In the genomic region with DNA sequence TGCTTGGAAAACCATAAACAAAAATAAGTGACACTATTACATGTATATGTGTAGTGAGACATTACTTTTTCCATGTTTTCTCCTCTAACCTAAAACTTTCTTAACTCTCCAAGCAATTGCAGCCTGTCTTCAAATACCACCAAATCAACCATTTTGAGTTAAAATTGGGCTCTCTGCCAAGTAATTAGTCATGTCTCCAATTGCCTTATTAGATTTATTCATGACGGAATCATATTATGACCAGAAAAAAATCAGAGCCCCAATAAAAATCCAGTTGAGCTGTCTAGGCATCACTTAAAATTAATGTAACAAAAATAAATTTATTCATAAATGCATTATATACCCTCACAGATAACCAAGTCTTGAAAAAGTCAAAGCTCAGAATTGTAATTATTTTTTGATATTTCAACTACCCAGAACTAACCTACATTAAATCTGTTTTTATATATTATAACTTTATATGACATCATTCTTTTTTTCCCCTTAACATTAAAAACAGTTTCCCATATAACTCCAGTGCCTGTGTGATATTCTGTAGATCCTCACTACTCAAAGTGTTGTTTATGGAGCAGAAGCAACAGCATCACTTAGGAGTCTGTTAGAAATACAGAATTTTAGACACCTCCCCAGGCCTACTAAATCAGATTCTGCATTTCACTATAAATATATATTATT, we compare ENCODE assay signal across 19 cellular contexts.
DNase-seq lines count a peak whose midpoint lies in the region; ATAC-seq, FAIRE-seq and TF ChIP-seq lines count a peak whose summit lies in the region.
"Had no signal": no experiment of that assay in that cellular context is flagged by ENCODE, and none has a peak within 500 bp of the region (broad histone marks: within the 10 kb centered on the region; RNA-seq: fewer than 3 reads in every experiment).

No MANE protein-coding gene starts in this region.

- WGBS in SK-N-SH (ENCODE audit: low lambda C conversion rate) = 49% methylated on average over 1 of the region's 1 CpG

- H3K4me1 ChIP-seq in SK-N-SH (ENCODE audit: control insufficient read depth in 1 of 2, insufficient read depth in 2 of 2, low read depth in 1 of 2, low read length in 1 of 2) = no peaks in the 10 kb centered on the region; a peak in 1 of 4 replicates
- no peaks in the 10 kb centered on the region for H3K4me1 ChIP-seq in CD4-positive, alpha-beta memory T cell (ENCODE audit: insufficient read depth, low read length)
- H3K4me1 ChIP-seq: Caco-2 had no signal

- no peak overlapping the region; a peak in 1 of 4 replicates for H3K27ac ChIP-seq in SK-N-SH (ENCODE audit: low read depth in 2 of 2, low read length in 1 of 2)
- no peak overlapping the region for H3K27ac ChIP-seq in CD4-positive, alpha-beta memory T cell (ENCODE audit: low read depth, low read length)

- CTCF ChIA-PET in SK-N-SH (lab: Yijun Ruan, JAX) = interaction anchor here (1.1 kb wide), 1 partner anchor 121 kb away, joined by 3 read pairs; no protein-coding TSS in a partner anchor
- CTCF ChIA-PET in CD4-positive, alpha-beta memory T cell (lab: Charles Lee; ENCODE audit: partially characterized antibody) = no interaction called here

- no peaks in the 10 kb centered on the region for H4K20me1 ChIP-seq in SK-N-SH (ENCODE audit: insufficient read depth)

- H3K9ac ChIP-seq in SK-N-SH = no peak overlapping the region

- intact Hi-C loops in CD4-positive, alpha-beta memory T cell (cut with micrococcal nuclease) = no loop called here

- POLR2A ChIA-PET in SK-N-SH (lab: Yijun Ruan, JAX) = no interaction called here
- POLR2A ChIA-PET in CD4-positive, alpha-beta memory T cell (lab: Charles Lee; ENCODE audit: partially characterized antibody) = no interaction called here

- H3K9me3 ChIP-seq in SK-N-SH = no peaks in the 10 kb centered on the region
- H3K9me3 ChIP-seq in CD4-positive, alpha-beta memory T cell (ENCODE audit: control insufficient read depth in 1 of 2, low read length in 2 of 2) = no peaks in the 10 kb centered on the region
- H3K9me3 ChIP-seq: Caco-2 had no signal

- no peak for TF ChIP-seq RAD21 in SK-N-SH (IDR thresholded peaks at IDR 0.05; ENCODE audit: low read length)

- no peak overlapping the region for H3K27ac Mint-ChIP-seq in CD4-positive, alpha-beta memory T cell
- H3K27ac Mint-ChIP-seq: CD4-positive, CD25-positive, alpha-beta regulatory T cell had no signal

- no peak for TF ChIP-seq EP300 in SK-N-SH (IDR thresholded peaks at IDR 0.05; ENCODE audit: borderline replicate concordance in 1 of 2, low read depth in 1 of 2, low read length in 1 of 2)

- TF ChIP-seq CTCF in D721Med (IDR thresholded peaks at IDR 0.05; ENCODE audit: insufficient read depth, missing control alignments) = no peak
- TF ChIP-seq CTCF in SK-N-SH (IDR thresholded peaks at IDR 0.05) = no peak

- H3K4me3 ChIP-seq in SK-N-SH (ENCODE audit: low read depth in 2 of 2, low read length in 1 of 2) = no peak overlapping the region
- H3K4me3 ChIP-seq in CD4-positive, alpha-beta memory T cell (ENCODE audit: low read length in 2 of 2) = no peak overlapping the region
- H3K4me3 ChIP-seq: K562 had no signal

- H3K79me2 ChIP-seq in SK-N-SH (ENCODE audit: insufficient read depth) = no peaks in the 10 kb centered on the region

- H3K9me3 Mint-ChIP-seq in CD4-positive, alpha-beta memory T cell = peaks cover 0 to 4% (median 0%) of the 10 kb centered on the region in 8 donors

- H3F3A ChIP-seq in SK-N-SH (replicated peaks; ENCODE audit: insufficient read depth) = no peaks in the 10 kb centered on the region

- no peak overlapping the region for H2AFZ ChIP-seq in SK-N-SH (ENCODE audit: low read depth)

- H3K36me3 ChIP-seq in SK-N-SH (replicated peaks in 1 of 2; ENCODE audit: control insufficient read depth in 1 of 2, insufficient read depth in 2 of 2, low read length in 1 of 2) = no peaks in the 10 kb centered on the region
- H3K36me3 ChIP-seq in CD4-positive, alpha-beta memory T cell (ENCODE audit: insufficient read depth, low read length) = no peaks in the 10 kb centered on the region

- no peaks in the 10 kb centered on the region for H3K9me2 ChIP-seq in SK-N-SH

- FAIRE-seq in D721Med (lab: Jason Lieb, UNC) = peak; percentile 32
- FAIRE-seq in islet of Langerhans (lab: Jason Lieb, UNC) = peak; percentile 27
- FAIRE-seq: GM19239, K562 had no signal

- no peak overlapping the region for H3K4me3 Mint-ChIP-seq in CD4-positive, alpha-beta memory T cell
- H3K4me3 Mint-ChIP-seq: CD4-positive, CD25-positive, alpha-beta regulatory T cell had no signal

- H3K36me3 Mint-ChIP-seq in CD4-positive, alpha-beta memory T cell = no peaks in the 10 kb centered on the region
- H3K36me3 Mint-ChIP-seq: CD4-positive, CD25-positive, alpha-beta regulatory T cell had no signal

- H3K4me1 Mint-ChIP-seq in CD4-positive, alpha-beta memory T cell = no peaks in the 10 kb centered on the region
- H3K4me1 Mint-ChIP-seq: CD4-positive, CD25-positive, alpha-beta regulatory T cell had no signal

- no peaks in the 10 kb centered on the region for H3K27me3 Mint-ChIP-seq in CD4-positive, alpha-beta memory T cell
- H3K27me3 Mint-ChIP-seq: CD4-positive, CD25-positive, alpha-beta regulatory T cell had no signal

- no peak overlapping the region for H3K4me2 ChIP-seq in SK-N-SH

- DNase-seq in D721Med (ENCODE audit: insufficient read length, low spot score) = no peak
- peak; percentile 4 for DNase-seq in M059J (ENCODE audit: low read depth)
- no peak for DNase-seq in SK-N-SH
- DNase-seq in activated CD4-positive, alpha-beta T cell treated with anti-CD3 and anti-CD28 coated beads, Interleukin-2, amount 50 U/mL, for 48 hours = no peak
- DNase-seq in globus pallidus (ENCODE audit: low spot score) = no peak
- no peak for DNase-seq in CD4-positive, alpha-beta memory T cell
- DNase-seq: Caco-2; CD4-positive, CD25-positive, alpha-beta regulatory T cell; GDM1; MM.1S; NCI-H1048; NCI-H146; NCI-H2029 treated with DMSO at 0.1 percent for 48 hours; SIG-M5; T-helper 1 cell had no signal

- ATAC-seq in GM18498 (IDR thresholded peaks at IDR 0.05; ENCODE audit: unreplicated experiment) = no peak
- ATAC-seq: K562 had no signal

- no peaks in the 10 kb centered on the region for H3K27me3 ChIP-seq in SK-N-SH (ENCODE audit: insufficient read depth)
- no peaks in the 10 kb centered on the region for H3K27me3 ChIP-seq in CD4-positive, alpha-beta memory T cell (ENCODE audit: insufficient read depth, low read length)

TF ChIP-seq in SK-N-SH, 30 proteins besides CTCF, POLR2A, EP300 and RAD21:
- no peak for TF ChIP-seq ZBTB33 (IDR thresholded peaks at IDR 0.05; ENCODE audit: borderline replicate concordance, low read depth)
- no peak for TF ChIP-seq TCF12 (IDR thresholded peaks at IDR 0.05)
- no peak for TF ChIP-seq IRF3 (IDR thresholded peaks at IDR 0.05; ENCODE audit: low read depth, low read length)
- peak; percentile 9; the same call in 1 of the 2 replicates for TF ChIP-seq PBX3 (IDR thresholded peaks at IDR 0.05)
- TF ChIP-seq NFIC (IDR thresholded peaks at IDR 0.05; ENCODE audit: borderline replicate concordance) = peak; percentile 42; the same call in 1 of the 2 replicates
TF ChIP-seq in SK-N-SH: peak in this region for 2.
